26 cellular contexts compared by ENCODE assay signal in genomic region chr19:7980168-7980567, GRCh38. TPM values are rescaled to one million over a fixed set of nuclear protein-coding genes. Genes with fewer than 3 reads are reported as not detected.
"Had no signal": no experiment of that assay in that cellular context is flagged by ENCODE, and none has a peak within 500 bp of the region (broad histone marks: within the 10 kb centered on the region; RNA-seq: fewer than 3 reads in every experiment).

No MANE protein-coding gene starts in this region.

- H3K4me2 ChIP-seq: hepatocyte had no signal

- H3K4me1 Mint-ChIP-seq: activated naive CD4-positive, alpha-beta T cell treated with anti-CD3 and anti-CD28 coated beads, Interleukin-2, amount 10 ng/mL, durations not matched to agents 7 days and 5 days; activated naive CD8-positive, alpha-beta T cell treated with anti-CD3 and anti-CD28 coated beads, Interleukin-2, amount 10 ng/mL, durations not matched to agents 7 days and 5 days; brain had no signal

- H3K9me3 ChIP-seq: ascending aorta, colonic mucosa, gastrocnemius medialis, right atrium auricular region, thoracic aorta had no signal

- H3K4me3 ChIP-seq: ascending aorta, cardiac muscle cell, colonic mucosa, gastrocnemius medialis, hepatocyte, right atrium auricular region, thoracic aorta had no signal

- H3K27ac Mint-ChIP-seq: activated naive CD4-positive, alpha-beta T cell treated with anti-CD3 and anti-CD28 coated beads, Interleukin-2, amount 10 ng/mL, durations not matched to agents 7 days and 5 days; activated naive CD8-positive, alpha-beta T cell treated with anti-CD3 and anti-CD28 coated beads, Interleukin-2, amount 10 ng/mL, durations not matched to agents 7 days and 5 days; brain had no signal

- ATAC-seq: gastrocnemius medialis; left colon; stimulated activated naive CD8-positive, alpha-beta T cell treated with anti-CD3 and anti-CD28 coated beads, Interleukin-15, Interleukin-2, amounts not matched to agents 100 U/mL and 50 U/mL, for 24 hours had no signal

- H3K4me3 Mint-ChIP-seq: activated naive CD4-positive, alpha-beta T cell treated with anti-CD3 and anti-CD28 coated beads, Interleukin-2, amount 10 ng/mL, durations not matched to agents 7 days and 5 days; activated naive CD8-positive, alpha-beta T cell treated with anti-CD3 and anti-CD28 coated beads, Interleukin-2, amount 10 ng/mL, durations not matched to agents 7 days and 5 days; brain had no signal

- H3K27ac ChIP-seq: ascending aorta, cardiac muscle cell, colonic mucosa, epithelial cell of prostate, hepatocyte, parathyroid adenoma, right atrium auricular region, thoracic aorta had no signal

- H3K27me3 Mint-ChIP-seq: activated naive CD4-positive, alpha-beta T cell treated with anti-CD3 and anti-CD28 coated beads, Interleukin-2, amount 10 ng/mL, durations not matched to agents 7 days and 5 days; activated naive CD8-positive, alpha-beta T cell treated with anti-CD3 and anti-CD28 coated beads, Interleukin-2, amount 10 ng/mL, durations not matched to agents 7 days and 5 days; brain had no signal

- H3K4me1 ChIP-seq: colonic mucosa had no signal

- H3K27me3 ChIP-seq: ascending aorta, cardiac muscle cell, colonic mucosa, gastrocnemius medialis, hepatocyte, right atrium auricular region had no signal

- H2AFZ ChIP-seq: hepatocyte, parathyroid adenoma had no signal

- DNase-seq: activated CD4-positive, alpha-beta T cell treated with anti-CD3 and anti-CD28 coated beads for 4 hours; activated CD4-positive, alpha-beta T cell treated with anti-CD3 and anti-CD28 coated beads, Interleukin-2, amount 50 U/mL, for 48 hours; activated CD4-positive, CD25-positive, alpha-beta regulatory T cell; activated CD8-positive, alpha-beta memory T cell treated with anti-CD3 and anti-CD28 coated beads for 24 hours; activated gamma-delta T cell; activated naive CD4-positive, alpha-beta T cell treated with anti-CD3 and anti-CD28 coated beads, Interleukin-2, amount 10 ng/mL, durations not matched to agents 7 days and 5 days; activated naive CD8-positive, alpha-beta T cell treated with anti-CD3 and anti-CD28 coated beads, Interleukin-2, amount 10 ng/mL, durations not matched to agents 7 days and 5 days; cerebellar nuclear complex; colonic mucosa; effector CD8-positive, alpha-beta T cell; gastrocnemius medialis; islet precursor cell; left colon; occipital lobe; stimulated activated CD4-positive, alpha-beta T cell treated with anti-CD3 and anti-CD28 coated beads, Interleukin-2, amount 100 ng/mL, for 48 hours; stimulated activated naive CD8-positive, alpha-beta T cell treated with anti-CD3 and anti-CD28 coated beads, Interleukin-15, Interleukin-2, amounts not matched to agents 100 U/mL and 50 U/mL, for 24 hours; T-helper 1 cell; trophoblast cell had no signal

- H3K9ac ChIP-seq: parathyroid adenoma had no signal

- H3K9me3 Mint-ChIP-seq: activated naive CD4-positive, alpha-beta T cell treated with anti-CD3 and anti-CD28 coated beads, Interleukin-2, amount 10 ng/mL, durations not matched to agents 7 days and 5 days; activated naive CD8-positive, alpha-beta T cell treated with anti-CD3 and anti-CD28 coated beads, Interleukin-2, amount 10 ng/mL, durations not matched to agents 7 days and 5 days; brain had no signal

RNA-seq across cellular contexts. Expression of gene CTXN1, which starts 54.2 kb away (rescaled TPM):
- total RNA-seq: activated naive CD8-positive, alpha-beta T cell treated with anti-CD3 and anti-CD28 coated beads, Interleukin-2, amount 10 ng/mL, durations not matched to agents 7 days and 5 days; ascending aorta; gastrocnemius medialis had no signal
